ENCODE assay signal across 23 cellular contexts in the genomic region with DNA sequence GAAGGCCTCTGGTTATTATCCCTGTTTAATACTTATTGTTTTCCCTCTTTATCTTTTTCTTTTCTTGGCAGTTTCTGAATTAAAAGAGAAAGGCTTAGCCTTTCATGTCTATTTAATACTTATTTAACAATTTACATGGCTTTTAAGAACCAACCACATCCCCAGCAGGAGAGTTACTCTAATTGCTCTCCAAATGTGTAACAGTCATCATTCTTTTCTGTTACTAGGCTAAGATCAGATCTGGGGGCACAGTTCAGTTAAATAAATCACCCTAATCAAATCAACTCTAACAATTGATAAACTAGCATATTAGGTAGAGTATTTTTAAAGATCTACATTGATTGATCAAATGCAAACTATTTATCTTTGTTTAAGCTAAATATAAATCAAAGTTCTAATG. TPM values are rescaled to one million over a fixed set of nuclear protein-coding genes. Genes with fewer than 3 reads are reported as not detected.
A peak's percentile ranks its signal among the peaks of the same experiment; 100 is the strongest.
DNase-seq lines count a peak whose midpoint lies in the region; ATAC-seq and TF ChIP-seq lines count a peak whose summit lies in the region.
"Had no signal": no experiment of that assay in that cellular context is flagged by ENCODE, and none has a peak within 500 bp of the region (broad histone marks: within the 10 kb centered on the region; RNA-seq: fewer than 3 reads in every experiment).

No MANE protein-coding gene starts in this region.

- no peak overlapping the region; the same call in 1 of the 2 replicates for H2AFZ ChIP-seq in SK-N-SH (ENCODE audit: low read depth)

- POLR2A ChIA-PET in SK-N-SH (lab: Yijun Ruan, JAX) = no interaction called here

- H3K9me2 ChIP-seq in SK-N-SH = no peaks in the 10 kb centered on the region

- H3K36me3 ChIP-seq in SK-N-SH (replicated peaks in 1 of 2; ENCODE audit: control insufficient read depth in 1 of 2, insufficient read depth in 2 of 2, low read length in 1 of 2) = no peaks in the 10 kb centered on the region
- H3K36me3 ChIP-seq: SJSA1 had no signal

- no peak for ATAC-seq in HG03460 (IDR thresholded peaks at IDR 0.05; ENCODE audit: unreplicated experiment)
- ATAC-seq: A549, HCT116, PC-3 had no signal

- peaks cover 3% of the 10 kb centered on the region for H3K36me3 Mint-ChIP-seq in progenitor cell of endocrine pancreas (ENCODE audit: insufficient read depth)
- H3K36me3 Mint-ChIP-seq: CD4-positive, alpha-beta memory T cell had no signal

- H3K27me3 ChIP-seq in SK-N-SH (ENCODE audit: insufficient read depth) = no peaks in the 10 kb centered on the region
- H3K27me3 ChIP-seq: SJSA1 had no signal

- TF ChIP-seq CTCF in SK-N-SH (IDR thresholded peaks at IDR 0.05) (no peak), progenitor cell of endocrine pancreas (IDR thresholded peaks at IDR 0.05; ENCODE audit: unreplicated experiment) (no peak)

- H3K9me3 Mint-ChIP-seq in progenitor cell of endocrine pancreas (ENCODE audit: low read depth) = peaks cover 9% of the 10 kb centered on the region

- CTCF ChIA-PET in SK-N-SH (lab: Yijun Ruan, JAX) = interaction anchor here (2.1 kb wide), 1 partner anchor 87 kb away, joined by 7 read pairs; no protein-coding TSS in a partner anchor

- no peaks in the 10 kb centered on the region for H3K27me3 Mint-ChIP-seq in progenitor cell of endocrine pancreas

- H3K4me3 Mint-ChIP-seq in progenitor cell of endocrine pancreas (ENCODE audit: low read depth) = peak overlapping the region; percentile 58
- H3K4me3 Mint-ChIP-seq: CD4-positive, alpha-beta memory T cell had no signal

- no peak overlapping the region for H3K4me3 ChIP-seq in SK-N-SH (ENCODE audit: low read depth in 2 of 2, low read length in 1 of 2)
- H3K4me3 ChIP-seq: A549, SJSA1 had no signal

- peaks cover 8% of the 10 kb centered on the region; the same call in 1 of the 2 replicates for H3K9me3 ChIP-seq in SK-N-SH
- H3K9me3 ChIP-seq: SJSA1 had no signal

- H3K4me1 ChIP-seq in SK-N-SH (ENCODE audit: control insufficient read depth in 1 of 2, insufficient read depth in 2 of 2, low read depth in 1 of 2, low read length in 1 of 2) = peaks cover 3 to 22% of the 10 kb centered on the region in 2 experiments

- no peak overlapping the region for H3K4me2 ChIP-seq in SK-N-SH
- H3K4me2 ChIP-seq: A549 had no signal

- peak overlapping the region; percentile 88 for H3K27ac Mint-ChIP-seq in progenitor cell of endocrine pancreas
- H3K27ac Mint-ChIP-seq: CD4-positive, alpha-beta memory T cell had no signal

- H3F3A ChIP-seq in SK-N-SH (replicated peaks; ENCODE audit: insufficient read depth) = peaks cover 8% of the 10 kb centered on the region

- H3K4me1 Mint-ChIP-seq in progenitor cell of endocrine pancreas (ENCODE audit: low read depth) = peaks cover 65% of the 10 kb centered on the region
- H3K4me1 Mint-ChIP-seq: CD4-positive, alpha-beta memory T cell had no signal

- H3K9ac ChIP-seq in SK-N-SH = no peak overlapping the region

- no peaks in the 10 kb centered on the region for H4K20me1 ChIP-seq in SK-N-SH (ENCODE audit: insufficient read depth)

- peak overlapping the region; percentile 45 to 85; a peak in 3 of 4 replicates for H3K27ac ChIP-seq in SK-N-SH (ENCODE audit: low read depth in 2 of 2, low read length in 1 of 2)
- H3K27ac ChIP-seq: A549, SJSA1 had no signal

- peak in 1 of 2 experiments; percentile 22; a peak in 1 of 4 replicates for TF ChIP-seq EP300 in SK-N-SH (IDR thresholded peaks at IDR 0.05; ENCODE audit: borderline replicate concordance in 1 of 2, low read depth in 1 of 2, low read length in 1 of 2)

- no peaks in the 10 kb centered on the region for H3K79me2 ChIP-seq in SK-N-SH (ENCODE audit: insufficient read depth)

- TF ChIP-seq RAD21 in SK-N-SH (IDR thresholded peaks at IDR 0.05; ENCODE audit: low read length) = no peak

- DNase-seq in NCI-H69 (lab: John Stamatoyannopoulos, UW) (peak; percentile 61), SK-N-SH (no peak), progenitor cell of endocrine pancreas (ENCODE audit: low spot score, unreplicated experiment) (no peak), RPMI8226 (no peak), NCI-H1694 (lab: John Stamatoyannopoulos, UW) (no peak)
- no peak for DNase-seq in activated CD4-positive, CD25-positive, alpha-beta regulatory T cell (lab: John Stamatoyannopoulos, UW)
- DNase-seq: C1 segment of cervical spinal cord; CD4-positive, alpha-beta memory T cell; COR-L47; DND-41; NCI-H1092; NCI-H187; NCI-H2171 treated with DMSO at 0.1 percent for 48 hours; NCI-H345; NCI-H510A treated with DMSO at 0.1 percent for 48 hours; NCI-H82; NK-92 treated with Interleukin-12 subunit alpha and Interleukin-12 subunit beta, amount 100 ng/mL, for 24 hours; Right ventricle myocardium superior had no signal

TF ChIP-seq in SK-N-SH, 30 proteins besides CTCF, POLR2A, EP300 and RAD21:
- TF ChIP-seq EZH2phosphoT487 (IDR thresholded peaks at IDR 0.05; ENCODE audit: borderline replicate concordance, low read depth) (no peak), REST (IDR thresholded peaks at IDR 0.05; ENCODE audit: low read depth, low read length) (no peak)

RNA-seq across cellular contexts. Expression of gene NT5E, which starts 54.1 kb away (rescaled TPM):
- polyA plus RNA-seq in SK-N-SH (2012; rRNA removed) = 443 and 528 TPM in 2 replicates
- polyA plus RNA-seq in SK-N-SH (2012; cell fraction: cytosol; rRNA removed) = 569 and 615 TPM in 2 replicates
- polyA plus RNA-seq in SK-N-SH (2012; cell fraction: nucleus; rRNA removed) = 256 and 330 TPM in 2 replicates
- total RNA-seq in progenitor cell of endocrine pancreas = 31.9 and 38.2 TPM in 2 replicates
